10 cellular contexts compared by ENCODE assay signal in the genomic region with DNA sequence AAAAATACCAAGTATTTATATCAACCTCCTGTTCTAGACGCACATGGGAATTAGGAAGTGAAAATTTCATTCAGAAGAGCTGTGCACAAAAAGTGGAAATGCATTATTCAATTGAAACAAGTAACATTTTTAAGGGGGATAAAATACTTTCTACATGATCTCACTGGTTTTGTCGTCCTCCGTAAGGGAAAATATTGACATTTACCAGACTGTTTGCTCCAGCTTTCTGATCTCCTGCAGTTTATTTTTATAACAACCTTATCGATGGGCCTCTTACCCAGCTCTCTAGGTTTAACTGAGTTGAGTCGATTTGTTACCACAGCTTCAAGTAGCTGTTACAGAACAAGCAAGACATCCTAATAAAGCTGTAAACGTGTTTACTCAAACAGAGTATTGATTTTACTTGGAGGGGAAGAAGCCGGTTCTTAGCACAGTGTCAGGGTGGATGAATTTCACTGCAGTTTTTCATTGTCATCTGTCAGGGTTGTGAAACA.
A peak's percentile ranks its signal among the peaks of the same experiment; 100 is the strongest.
DNase-seq lines count a peak whose midpoint lies in the region; ATAC-seq, FAIRE-seq and TF ChIP-seq lines count a peak whose summit lies in the region.
"Had no signal": no experiment of that assay in that cellular context is flagged by ENCODE, and none has a peak within 500 bp of the region (broad histone marks: within the 10 kb centered on the region; RNA-seq: fewer than 3 reads in every experiment).

No MANE protein-coding gene starts in this region.

- no peak overlapping the region for H3K27ac Mint-ChIP-seq in T-helper 17 cell

- H3K36me3 Mint-ChIP-seq in T-helper 17 cell (ENCODE audit: low read depth) = peaks cover 2% of the 10 kb centered on the region

- TF ChIP-seq CTCF in heart right ventricle (IDR thresholded peaks at IDR 0.05) = no peak
- no peak for TF ChIP-seq CTCF in fibroblast of villous mesenchyme (IDR thresholded peaks at IDR 0.05; ENCODE audit: insufficient read depth, low read depth, low read length)
- no peak for TF ChIP-seq CTCF in D721Med (IDR thresholded peaks at IDR 0.05; ENCODE audit: insufficient read depth, missing control alignments)

- no peak for DNase-seq in heart right ventricle
- no peak for DNase-seq in left cardiac atrium
- peak; percentile 54 for DNase-seq in NCI-H748 (lab: John Stamatoyannopoulos, UW; ENCODE audit: unreplicated experiment)
- peak; percentile 40 for DNase-seq in fibroblast of villous mesenchyme (ENCODE audit: low read depth)
- DNase-seq in inferior parietal cortex (ENCODE audit: extremely low spot score) = no peak
- DNase-seq in T-helper 17 cell = no peak
- DNase-seq in D721Med (ENCODE audit: insufficient read length, low spot score) = no peak
- DNase-seq: activated T-cell treated with anti-CD3 and anti-CD28 coated beads, Interleukin-2, amount 50 U/mL, for 4 hours; RPMI8226 had no signal

- peaks cover 0 to 16% (median 9%) of the 10 kb centered on the region in 9 donors for H3K4me1 ChIP-seq in heart right ventricle

- H3K27me3 Mint-ChIP-seq in T-helper 17 cell = no peaks in the 10 kb centered on the region

- H3K9me3 ChIP-seq in heart right ventricle (no peaks in the 10 kb centered on the region), T-helper 17 cell (ENCODE audit: control insufficient read depth, low read length, poor library complexity, severe bottlenecking) (no peaks in the 10 kb centered on the region)

- H3K27ac ChIP-seq in heart right ventricle = peak overlapping the region in 2 of 10 donors; percentile 8 to 13

- H3K4me1 Mint-ChIP-seq in T-helper 17 cell = peaks cover 10% of the 10 kb centered on the region

- WGBS in heart right ventricle, 2 donors = 22 to 31% methylated on average over 7 of the region's 7 CpGs

- H3K4me3 Mint-ChIP-seq in T-helper 17 cell = no peak overlapping the region
- H3K4me3 Mint-ChIP-seq: activated T-cell treated with anti-CD3 and anti-CD28 coated beads, Interleukin-2, amount 50 U/mL, for 4 hours had no signal

- FAIRE-seq in D721Med (lab: Jason Lieb, UNC) = no peak

- H3K27me3 ChIP-seq in heart right ventricle = no peaks in the 10 kb centered on the region

- ATAC-seq in heart right ventricle (peak in 5 of 8 donors; percentile 29 to 57 (median 44)), left cardiac atrium (no peak), GM18907 (IDR thresholded peaks at IDR 0.05; ENCODE audit: unreplicated experiment) (no peak), T-helper 17 cell (no peak)
- ATAC-seq: activated T-cell treated with anti-CD3 and anti-CD28 coated beads, Interleukin-2, amount 50 U/mL, for 4 hours had no signal

- intact Hi-C loops in heart right ventricle (cut with DNase I) (no loop called here), left cardiac atrium (cut with DNase I) (no loop called here)

- H3K36me3 ChIP-seq in heart right ventricle = no peaks in the 10 kb centered on the region

- H3K4me3 ChIP-seq in heart right ventricle = no peak overlapping the region
- H3K4me3 ChIP-seq in fibroblast of villous mesenchyme (ENCODE audit: low read depth, low read length) = no peak overlapping the region

Comparison
In these comparisons a context has a peak if more than half of its experiments do, and no peak if none do; other contexts are left out.
1. ATAC-seq: peak in heart right ventricle (5 of 8); none in left cardiac atrium (0 of 2), GM18907 (single experiment) and T-helper 17 cell (single experiment).
2. DNase-seq: peak in NCI-H748 (single experiment) and fibroblast of villous mesenchyme (single experiment); none in heart right ventricle (0 of 2), left cardiac atrium (single experiment), inferior parietal cortex (single experiment), T-helper 17 cell (0 of 3) and D721Med (single experiment).